In the genomic region with DNA sequence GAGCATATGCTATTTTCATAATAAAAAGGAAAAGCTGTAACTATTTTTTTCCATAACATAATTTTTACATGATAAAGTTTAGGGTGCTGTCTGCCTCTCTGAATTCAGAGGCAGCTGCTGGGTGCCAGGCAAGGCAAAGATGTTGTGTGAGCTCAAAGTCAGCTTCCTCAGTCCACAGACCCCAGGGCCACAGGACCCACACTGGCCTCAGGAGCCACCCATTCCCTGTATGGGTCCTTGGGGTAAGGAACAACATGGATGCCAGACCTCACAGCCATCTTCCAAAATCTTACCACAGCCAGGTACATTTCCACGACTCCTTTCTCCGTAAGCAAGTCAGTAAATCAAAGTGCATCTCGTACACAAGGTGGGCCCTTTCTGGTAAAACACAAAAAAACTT, we compare ENCODE assay signal across 23 cellular contexts. TPM values are rescaled to one million over a fixed set of nuclear protein-coding genes. Genes with fewer than 3 reads are reported as not detected.
DNase-seq lines count a peak whose midpoint lies in the region; ATAC-seq and TF ChIP-seq lines count a peak whose summit lies in the region.
"Had no signal": no experiment of that assay in that cellular context is flagged by ENCODE, and none has a peak within 500 bp of the region (broad histone marks: within the 10 kb centered on the region; RNA-seq: fewer than 3 reads in every experiment).

No MANE protein-coding gene starts in this region.

- H3K79me2 ChIP-seq in neural progenitor cell (ENCODE audit: low read depth) = no peaks in the 10 kb centered on the region
- H3K79me2 ChIP-seq in parathyroid adenoma = peaks cover 88% of the 10 kb centered on the region

- no peak overlapping the region for H2AFZ ChIP-seq in neural progenitor cell (replicated peaks)
- H2AFZ ChIP-seq in parathyroid adenoma = no peak overlapping the region

- no peaks in the 10 kb centered on the region for H3K9me3 ChIP-seq in RWPE2 (ENCODE audit: severe bottlenecking)
- H3K9me3 ChIP-seq in neural progenitor cell (ENCODE audit: low read depth) = no peaks in the 10 kb centered on the region
- H3K9me3 ChIP-seq in parathyroid adenoma (ENCODE audit: control insufficient read depth, low read length) = no peaks in the 10 kb centered on the region
- H3K9me3 ChIP-seq: A549; BLaER1 treated with 17β-estradiol and CSF1 and Interleukin-3, amounts not matched to agents 10 nM and 100 nM had no signal

- DNase-seq in RWPE2 (ENCODE audit: low spot score) = peak; percentile 53
- no peak for DNase-seq in neural progenitor cell (ENCODE audit: low spot score)
- no peak for DNase-seq in activated naive CD4-positive, alpha-beta T cell treated with anti-CD3 and anti-CD28 coated beads, Interleukin-2, amount 50 U/mL, for 16 hours
- DNase-seq: AML-193; Caco-2; Calu3; CD4-positive, alpha-beta T cell; CD8-positive, alpha-beta T cell; DMS 273 treated with DMSO at 0.1 percent for 48 hours; DMS153; DMS53; DMS79; DND-41; EL; GDM1 had no signal

- TF ChIP-seq CTCF in RWPE2 (IDR thresholded peaks at IDR 0.05; ENCODE audit: poor library complexity, severe bottlenecking) (no peak), neural progenitor cell (IDR thresholded peaks at IDR 0.05) (no peak), parathyroid adenoma (IDR thresholded peaks at IDR 0.05) (no peak)

- H3K4me3 Mint-ChIP-seq in neural progenitor cell = no peak overlapping the region
- H3K4me3 Mint-ChIP-seq: B cell; CD4-positive, alpha-beta T cell; CD8-positive, alpha-beta T cell had no signal

- H3K4me1 ChIP-seq in RWPE2 (ENCODE audit: insufficient read depth, poor library complexity, severe bottlenecking) (no peaks in the 10 kb centered on the region), neural progenitor cell (peaks cover 29% of the 10 kb centered on the region), parathyroid adenoma (peaks cover 73% of the 10 kb centered on the region)
- H3K4me1 ChIP-seq: A549 had no signal

- no peak overlapping the region for H3K27ac Mint-ChIP-seq in neural progenitor cell
- H3K27ac Mint-ChIP-seq: B cell; CD4-positive, alpha-beta T cell; CD8-positive, alpha-beta T cell had no signal

- H3K27me3 ChIP-seq in RWPE2 (ENCODE audit: insufficient read depth, poor library complexity, severe bottlenecking) = peaks cover 13% of the 10 kb centered on the region
- H3K27me3 ChIP-seq in neural progenitor cell = no peaks in the 10 kb centered on the region
- H3K27me3 ChIP-seq in parathyroid adenoma (ENCODE audit: control insufficient read depth, insufficient read depth, low read length) = no peaks in the 10 kb centered on the region
- H3K27me3 ChIP-seq: BLaER1 treated with 17β-estradiol and CSF1 and Interleukin-3, amounts not matched to agents 10 nM and 100 nM had no signal

- H3K9ac ChIP-seq in neural progenitor cell = no peak overlapping the region
- peak overlapping the region; percentile 20 for H3K9ac ChIP-seq in parathyroid adenoma
- H3K9ac ChIP-seq: BLaER1 treated with 17β-estradiol and CSF1 and Interleukin-3, amounts not matched to agents 10 nM and 100 nM had no signal

- H3K27ac ChIP-seq in RWPE2 (ENCODE audit: poor library complexity, severe bottlenecking) (no peak overlapping the region), neural progenitor cell (no peak overlapping the region), parathyroid adenoma (peak overlapping the region; percentile 98)
- H3K27ac ChIP-seq: 22Rv1; A549; BLaER1 treated with 17β-estradiol and CSF1 and Interleukin-3, amounts not matched to agents 10 nM and 100 nM; C4-2B had no signal

- peak overlapping the region; percentile 14 for H3K4me2 ChIP-seq in neural progenitor cell
- H3K4me2 ChIP-seq in parathyroid adenoma (ENCODE audit: low read length) = no peak overlapping the region
- H3K4me2 ChIP-seq: A549 had no signal

- H3K36me3 ChIP-seq in RWPE2 (ENCODE audit: low read depth) (no peaks in the 10 kb centered on the region), neural progenitor cell (no peaks in the 10 kb centered on the region), parathyroid adenoma (ENCODE audit: control insufficient read depth, insufficient read depth, low read length) (no peaks in the 10 kb centered on the region)
- H3K36me3 ChIP-seq: BLaER1 treated with 17β-estradiol and CSF1 and Interleukin-3, amounts not matched to agents 10 nM and 100 nM had no signal

- no peaks in the 10 kb centered on the region for H3K9me3 Mint-ChIP-seq in neural progenitor cell
- H3K9me3 Mint-ChIP-seq: CD4-positive, alpha-beta T cell; CD8-positive, alpha-beta T cell had no signal

- no peaks in the 10 kb centered on the region for H3K36me3 Mint-ChIP-seq in neural progenitor cell
- H3K36me3 Mint-ChIP-seq: CD8-positive, alpha-beta T cell had no signal

- H3K27me3 Mint-ChIP-seq in neural progenitor cell (ENCODE audit: insufficient read depth, low read depth) = peaks cover 8% of the 10 kb centered on the region

- no peaks in the 10 kb centered on the region for H4K20me1 ChIP-seq in neural progenitor cell (ENCODE audit: low read depth)
- H4K20me1 ChIP-seq: BLaER1 treated with 17β-estradiol and CSF1 and Interleukin-3, amounts not matched to agents 10 nM and 100 nM had no signal

- H3K4me3 ChIP-seq in RWPE2 (ENCODE audit: severe bottlenecking) = no peak overlapping the region
- no peak overlapping the region for H3K4me3 ChIP-seq in neural progenitor cell
- no peak overlapping the region for H3K4me3 ChIP-seq in parathyroid adenoma (ENCODE audit: low read depth, low read length)
- H3K4me3 ChIP-seq: A549; BLaER1 treated with 17β-estradiol and CSF1 and Interleukin-3, amounts not matched to agents 10 nM and 100 nM; GM12878 had no signal

- ATAC-seq in RWPE2 (ENCODE audit: low read depth) (no peak), HG02763 (IDR thresholded peaks at IDR 0.05; ENCODE audit: unreplicated experiment) (no peak)
- ATAC-seq: A549; CD8-positive, alpha-beta T cell; GM12878 had no signal

- H3F3A ChIP-seq in neural progenitor cell (ENCODE audit: low read depth) = peaks cover 18% of the 10 kb centered on the region

- H3K4me1 Mint-ChIP-seq in neural progenitor cell = peaks cover 12% of the 10 kb centered on the region
- H3K4me1 Mint-ChIP-seq: B cell had no signal

RNA-seq across cellular contexts. Expression of gene MAFB, which starts 16.4 kb away (rescaled TPM):
- 0.64 and 1.3 TPM in 2 replicates for total RNA-seq in neural progenitor cell (ENCODE audit: low replicate concordance)
- total RNA-seq: GM12878 had no signal
